In genomic region chr9:35618854-35619799, GRCh38 we compare ENCODE assay signal across 9 cellular contexts. TPM values are rescaled to one million over a fixed set of nuclear protein-coding genes. Genes with fewer than 3 reads are reported as not detected.
A peak's percentile ranks its signal among the peaks of the same experiment; 100 is the strongest.
DNase-seq lines count a peak whose midpoint lies in the region; ATAC-seq and FAIRE-seq lines count a peak whose summit lies in the region.
"Had no signal": no experiment of that assay in that cellular context is flagged by ENCODE, and none has a peak within 500 bp of the region (broad histone marks: within the 10 kb centered on the region; RNA-seq: fewer than 3 reads in every experiment).

No MANE protein-coding gene starts in this region.

- peaks cover 63% of the 10 kb centered on the region for H3K4me1 Mint-ChIP-seq in activated T-helper 2 cell treated with anti-CD3 and anti-CD28 coated beads, Interferon-gamma antibody, Interleukin-2, Interleukin-4, amounts not matched to agents 10 μg/mL and 5 μg/mL and 100 μg/mL, durations not matched to agents 14 hours and 24 hours and 36 hours (ENCODE audit: low read depth)

- peak overlapping the region; percentile 68 to 97 (median 94) for H3K27ac ChIP-seq in BLaER1 treated with 17β-estradiol and CSF1 and Interleukin-3, amounts not matched to agents 10 nM and 100 nM

- H3K4me3 Mint-ChIP-seq in activated T-helper 2 cell treated with anti-CD3 and anti-CD28 coated beads, Interferon-gamma antibody, Interleukin-2, Interleukin-4, amounts not matched to agents 10 μg/mL and 5 μg/mL and 100 μg/mL, durations not matched to agents 14 hours and 24 hours and 36 hours (ENCODE audit: low read depth) = peak overlapping the region; percentile 47

- H3K9me3 Mint-ChIP-seq in activated T-helper 2 cell treated with anti-CD3 and anti-CD28 coated beads, Interferon-gamma antibody, Interleukin-2, Interleukin-4, amounts not matched to agents 10 μg/mL and 5 μg/mL and 100 μg/mL, durations not matched to agents 14 hours and 24 hours and 36 hours = no peaks in the 10 kb centered on the region

- no peaks in the 10 kb centered on the region for H3K27me3 Mint-ChIP-seq in activated T-helper 2 cell treated with anti-CD3 and anti-CD28 coated beads, Interferon-gamma antibody, Interleukin-2, Interleukin-4, amounts not matched to agents 10 μg/mL and 5 μg/mL and 100 μg/mL, durations not matched to agents 14 hours and 24 hours and 36 hours (ENCODE audit: low read depth)

- H3K9me3 ChIP-seq in BLaER1 treated with 17β-estradiol and CSF1 and Interleukin-3, amounts not matched to agents 10 nM and 100 nM (replicated peaks in 1 of 11) = no peaks in the 10 kb centered on the region

- H3K4me2 ChIP-seq in BLaER1 treated with 17β-estradiol and CSF1 and Interleukin-3, amounts not matched to agents 10 nM and 100 nM = peak overlapping the region; percentile 85 to 100 (median 96)

- DNase-seq in activated T-helper 2 cell treated with anti-CD3 and anti-CD28 coated beads, Interferon-gamma antibody, Interleukin-2, Interleukin-4, amounts not matched to agents 10 μg/mL and 5 μg/mL and 100 μg/mL, durations not matched to agents 14 hours and 24 hours and 36 hours (ENCODE audit: low spot score) = peak; percentile 28
- DNase-seq in stimulated activated CD8-positive, alpha-beta memory T cell treated with anti-CD3 and anti-CD28 coated beads, Interleukin-7, amount 100 ng/mL, for 48 hours (ENCODE audit: extremely low read depth in 1 of 2, low read depth in 1 of 2) = peak; percentile 37 to 45
- DNase-seq in iPS-NIHi7 (ENCODE audit: extremely low spot score) = no peak
- DNase-seq in HTR-8/SVneo (ENCODE audit: insufficient read length, low spot score) = no peak
- no peak for DNase-seq in NCI-H2029 (lab: John Stamatoyannopoulos, UW)

- peak overlapping the region; percentile 55 to 67 (median 61) for H3K4me3 ChIP-seq in BLaER1 treated with 17β-estradiol and CSF1 and Interleukin-3, amounts not matched to agents 10 nM and 100 nM
- H3K4me3 ChIP-seq: lung had no signal

- peak overlapping the region; percentile 70 to 84 (median 76) for H3K9ac ChIP-seq in BLaER1 treated with 17β-estradiol and CSF1 and Interleukin-3, amounts not matched to agents 10 nM and 100 nM

- peaks cover 0 to 24% (median 14%) of the 10 kb centered on the region in 11 experiments; a peak in 14 of 22 replicates for H3K36me3 ChIP-seq in BLaER1 treated with 17β-estradiol and CSF1 and Interleukin-3, amounts not matched to agents 10 nM and 100 nM

- H3K27me3 ChIP-seq in BLaER1 treated with 17β-estradiol and CSF1 and Interleukin-3, amounts not matched to agents 10 nM and 100 nM = no peaks in the 10 kb centered on the region

- H3K27ac Mint-ChIP-seq in activated T-helper 2 cell treated with anti-CD3 and anti-CD28 coated beads, Interferon-gamma antibody, Interleukin-2, Interleukin-4, amounts not matched to agents 10 μg/mL and 5 μg/mL and 100 μg/mL, durations not matched to agents 14 hours and 24 hours and 36 hours = peak overlapping the region; percentile 95

- H4K20me1 ChIP-seq in BLaER1 treated with 17β-estradiol and CSF1 and Interleukin-3, amounts not matched to agents 10 nM and 100 nM = peaks cover 0 to 16% (median 0%) of the 10 kb centered on the region in 11 experiments; a peak in 3 of 22 replicates

- H3K36me3 Mint-ChIP-seq in activated T-helper 2 cell treated with anti-CD3 and anti-CD28 coated beads, Interferon-gamma antibody, Interleukin-2, Interleukin-4, amounts not matched to agents 10 μg/mL and 5 μg/mL and 100 μg/mL, durations not matched to agents 14 hours and 24 hours and 36 hours (ENCODE audit: low read depth) = peaks cover 7% of the 10 kb centered on the region

- no peak for FAIRE-seq in HTR-8/SVneo (lab: Jason Lieb, UNC)

- ATAC-seq in GM19328 (IDR thresholded peaks at IDR 0.05; ENCODE audit: unreplicated experiment) (peak; percentile 41), HG03469 (IDR thresholded peaks at IDR 0.05; ENCODE audit: unreplicated experiment) (peak; percentile 29)

- peaks cover 75 to 96% (median 87%) of the 10 kb centered on the region in 10 experiments for H3K4me1 ChIP-seq in BLaER1 treated with 17β-estradiol and CSF1 and Interleukin-3, amounts not matched to agents 10 nM and 100 nM

- intact Hi-C loops in activated T-helper 2 cell treated with anti-CD3 and anti-CD28 coated beads, Interferon-gamma antibody, Interleukin-2, Interleukin-4, amounts not matched to agents 10 μg/mL and 5 μg/mL and 100 μg/mL, durations not matched to agents 14 hours and 24 hours and 36 hours (cut with micrococcal nuclease) = loop anchor here (1.0 to 2.0 kb wide), 4 partner anchors 15 to 113 kb away; partner anchors contain the start of genes CREB3 and TLN1

RNA-seq across cellular contexts. Expression of gene CD72, which starts 0.9 kb away (rescaled TPM):
- total RNA-seq in activated T-helper 2 cell treated with anti-CD3 and anti-CD28 coated beads, Interferon-gamma antibody, Interleukin-2, Interleukin-4, amounts not matched to agents 10 μg/mL and 5 μg/mL and 100 μg/mL, durations not matched to agents 14 hours and 24 hours and 36 hours = 11.3 and 11.4 TPM in 2 replicates

RNA-seq across cellular contexts. Expression of gene TESK1, which starts 14.1 kb away (rescaled TPM):
- 44.5 and 48.0 TPM in 2 replicates for total RNA-seq in activated T-helper 2 cell treated with anti-CD3 and anti-CD28 coated beads, Interferon-gamma antibody, Interleukin-2, Interleukin-4, amounts not matched to agents 10 μg/mL and 5 μg/mL and 100 μg/mL, durations not matched to agents 14 hours and 24 hours and 36 hours

RNA-seq across cellular contexts. Expression of gene SIT1, which starts 31.6 kb away (rescaled TPM):
- total RNA-seq in activated T-helper 2 cell treated with anti-CD3 and anti-CD28 coated beads, Interferon-gamma antibody, Interleukin-2, Interleukin-4, amounts not matched to agents 10 μg/mL and 5 μg/mL and 100 μg/mL, durations not matched to agents 14 hours and 24 hours and 36 hours = 90.2 and 92.1 TPM in 2 replicates

RNA-seq across cellular contexts. Expression of gene RMRP, which starts 38.7 kb away (rescaled TPM):
- 5,290 and 6,583 TPM in 2 replicates for total RNA-seq in activated T-helper 2 cell treated with anti-CD3 and anti-CD28 coated beads, Interferon-gamma antibody, Interleukin-2, Interleukin-4, amounts not matched to agents 10 μg/mL and 5 μg/mL and 100 μg/mL, durations not matched to agents 14 hours and 24 hours and 36 hours

RNA-seq across cellular contexts. Expression of gene CCDC107, which starts 39.0 kb away (rescaled TPM):
- 23.0 TPM in 2 replicates for total RNA-seq in activated T-helper 2 cell treated with anti-CD3 and anti-CD28 coated beads, Interferon-gamma antibody, Interleukin-2, Interleukin-4, amounts not matched to agents 10 μg/mL and 5 μg/mL and 100 μg/mL, durations not matched to agents 14 hours and 24 hours and 36 hours

Comparison
In these comparisons a context has a peak if more than half of its experiments do, and no peak if none do; other contexts are left out.
1. DNase-seq: peak in activated T-helper 2 cell treated with anti-CD3 and anti-CD28 coated beads, Interferon-gamma antibody, Interleukin-2, Interleukin-4, amounts not matched to agents 10 μg/mL and 5 μg/mL and 100 μg/mL, durations not matched to agents 14 hours and 24 hours and 36 hours (single experiment) and stimulated activated CD8-positive, alpha-beta memory T cell treated with anti-CD3 and anti-CD28 coated beads, Interleukin-7, amount 100 ng/mL, for 48 hours (2 of 2); none in iPS-NIHi7 (single experiment), HTR-8/SVneo (single experiment) and NCI-H2029 (single experiment).